Comparison of ENCODE assay signal across 17 cellular contexts in genomic region chr1:20993716-20994115, GRCh38.
A peak's percentile ranks its signal among the peaks of the same experiment; 100 is the strongest.
DNase-seq lines count a peak whose midpoint lies in the region; ATAC-seq and TF ChIP-seq lines count a peak whose summit lies in the region.
"Had no signal": no experiment of that assay in that cellular context is flagged by ENCODE, and none has a peak within 500 bp of the region (broad histone marks: within the 10 kb centered on the region; RNA-seq: fewer than 3 reads in every experiment).

No MANE protein-coding gene starts in this region.

- H3K9me3 ChIP-seq in HCT116 (ENCODE audit: control insufficient read depth in 1 of 2, insufficient read depth in 1 of 2, low read depth in 1 of 2, low read length in 2 of 2) (no peaks in the 10 kb centered on the region), neutrophil (no peaks in the 10 kb centered on the region)
- H3K9me3 ChIP-seq in effector memory CD4-positive, alpha-beta T cell (ENCODE audit: control insufficient read depth, low read length), result no peaks in the 10 kb centered on the region
- H3K9me3 ChIP-seq: Peyer's patch, SJSA1 had no signal

- H3K27me3 Mint-ChIP-seq in activated CD4-positive, alpha-beta memory T cell treated with anti-CD3 and anti-CD28 coated beads, Interleukin-2, amount 10 ng/mL, durations not matched to agents 7 days and 5 days, result no peaks in the 10 kb centered on the region
- no peaks in the 10 kb centered on the region for H3K27me3 Mint-ChIP-seq in activated CD4-positive, alpha-beta memory T cell treated with anti-CD3 and anti-CD28 coated beads for 36 hours
- H3K27me3 Mint-ChIP-seq in WTC11 (ENCODE audit: low read depth), result no peaks in the 10 kb centered on the region
- H3K27me3 Mint-ChIP-seq: CD4-positive, alpha-beta T cell had no signal

- H3K4me2 ChIP-seq in HCT116 (ENCODE audit: low read length), result no peak overlapping the region

- intact Hi-C loops in activated CD4-positive, alpha-beta memory T cell treated with anti-CD3 and anti-CD28 coated beads for 36 hours (cut with micrococcal nuclease), result loop anchor here (10.0 kb wide), 1 partner anchor 181 kb away; the partner anchor contains the start of gene EIF4G3
- intact Hi-C loops in HCT116 (cut with micrococcal nuclease), result no loop called here

- no peak overlapping the region for H3K4me3 ChIP-seq in HCT116 (replicated peaks in 1 of 2; ENCODE audit: low read depth in 1 of 2, low read length in 2 of 2)
- H3K4me3 ChIP-seq in neutrophil (ENCODE audit: low read depth in 1 of 2, low read length in 1 of 2), result no peak overlapping the region
- no peak overlapping the region for H3K4me3 ChIP-seq in effector memory CD4-positive, alpha-beta T cell (ENCODE audit: insufficient read depth, low read depth, low read length, poor library complexity, severe bottlenecking)
- H3K4me3 ChIP-seq: GM12878, Peyer's patch, SJSA1 had no signal

- no peaks in the 10 kb centered on the region for H3K4me1 ChIP-seq in HCT116 (ENCODE audit: control insufficient read depth in 1 of 2, insufficient read depth in 2 of 2, low read length in 2 of 2)
- peaks cover 54 to 59% of the 10 kb centered on the region in 2 experiments for H3K4me1 ChIP-seq in neutrophil (ENCODE audit: control insufficient read depth in 1 of 2, insufficient read depth in 1 of 2, low read depth in 1 of 2, low read length in 1 of 2)
- no peaks in the 10 kb centered on the region for H3K4me1 ChIP-seq in effector memory CD4-positive, alpha-beta T cell (ENCODE audit: control insufficient read depth, insufficient read depth, low read length, poor library complexity, severe bottlenecking)
- H3K4me1 ChIP-seq: Peyer's patch had no signal

- TF ChIP-seq POLR2A in HCT116 (IDR thresholded peaks at IDR 0.05; ENCODE audit: borderline replicate concordance, extremely low read depth, insufficient read depth, insufficient read length), result no peak

- TSS peak; percentile 12 for BruUV-seq in HCT116 (replicated peaks; lab: Mats Ljungman, UMichigan)

- H3K4me3 Mint-ChIP-seq in activated CD4-positive, alpha-beta memory T cell treated with anti-CD3 and anti-CD28 coated beads, Interleukin-2, amount 10 ng/mL, durations not matched to agents 7 days and 5 days, result no peak overlapping the region
- H3K4me3 Mint-ChIP-seq in activated CD4-positive, alpha-beta memory T cell treated with anti-CD3 and anti-CD28 coated beads for 36 hours, result no peak overlapping the region
- H3K4me3 Mint-ChIP-seq in WTC11, result no peak overlapping the region
- H3K4me3 Mint-ChIP-seq: CD4-positive, alpha-beta T cell had no signal

- H3K9ac ChIP-seq in HCT116 (ENCODE audit: low read length), result no peak overlapping the region

- DNase-seq in activated CD4-positive, alpha-beta memory T cell treated with anti-CD3 and anti-CD28 coated beads, Interleukin-2, amount 10 ng/mL, durations not matched to agents 7 days and 5 days, result no peak
- no peak for DNase-seq in activated CD4-positive, alpha-beta memory T cell treated with anti-CD3 and anti-CD28 coated beads for 36 hours
- DNase-seq in HCT116 (ENCODE audit: low read depth, low spot score), result no peak
- DNase-seq in WTC11 (ENCODE audit: low spot score), result no peak
- DNase-seq in effector memory CD4-positive, alpha-beta T cell, result no peak
- DNase-seq: CD4-positive, alpha-beta T cell; DMS153; EL; KBM-7; NCI-H1417 treated with DMSO at 0.1 percent for 48 hours; NCI-H187 treated with DMSO at 0.1 percent for 48 hours; Peyer's patch had no signal

- H3K79me2 ChIP-seq in HCT116 (ENCODE audit: insufficient read depth, low read length), result no peaks in the 10 kb centered on the region

- CTCF ChIA-PET in activated CD4-positive, alpha-beta memory T cell treated with anti-CD3 and anti-CD28 coated beads, Interleukin-2, amount 10 ng/mL, durations not matched to agents 7 days and 5 days (lab: Charles Lee), result interaction anchor here (0.6 to 1.1 kb wide), 3 partner anchors 8 to 297 kb away, joined by 3 to 4 read pairs (median 3); no protein-coding TSS in a partner anchor
- CTCF ChIA-PET in activated CD4-positive, alpha-beta memory T cell treated with anti-CD3 and anti-CD28 coated beads for 36 hours (lab: Charles Lee), result no interaction called here
- CTCF ChIA-PET in HCT116 (lab: Charles Lee), result no interaction called here
- CTCF ChIA-PET in WTC11 (lab: Charles Lee), result no interaction called here

- no peak for TF ChIP-seq RAD21 in HCT116 (IDR thresholded peaks at IDR 0.05; ENCODE audit: low read depth)

- peaks cover 9% of the 10 kb centered on the region for H3K36me3 Mint-ChIP-seq in activated CD4-positive, alpha-beta memory T cell treated with anti-CD3 and anti-CD28 coated beads, Interleukin-2, amount 10 ng/mL, durations not matched to agents 7 days and 5 days (ENCODE audit: low read depth)
- H3K36me3 Mint-ChIP-seq in activated CD4-positive, alpha-beta memory T cell treated with anti-CD3 and anti-CD28 coated beads for 36 hours, result no peaks in the 10 kb centered on the region
- 0 out of 2 replicates have a peak, but pooled peaks cover 4% of the 10 kb centered on the region for H3K36me3 Mint-ChIP-seq in WTC11

- no peaks in the 10 kb centered on the region for H3K27me3 ChIP-seq in HCT116 (ENCODE audit: insufficient read depth, low read length)
- no peaks in the 10 kb centered on the region for H3K27me3 ChIP-seq in neutrophil
- no peaks in the 10 kb centered on the region for H3K27me3 ChIP-seq in effector memory CD4-positive, alpha-beta T cell (replicated peaks; ENCODE audit: control insufficient read depth, insufficient read depth, low read length, poor library complexity, severe bottlenecking)
- H3K27me3 ChIP-seq: Peyer's patch, SJSA1 had no signal

- no peaks in the 10 kb centered on the region for H3K9me2 ChIP-seq in HCT116 (ENCODE audit: insufficient read depth)

- 0 out of 2 replicates have a peak, but pooled peaks cover 3% of the 10 kb centered on the region for H4K20me1 ChIP-seq in HCT116 (ENCODE audit: insufficient read depth)

- no peak overlapping the region for H3K27ac ChIP-seq in HCT116 (ENCODE audit: low read depth, low read length)
- H3K27ac ChIP-seq in neutrophil, result peak overlapping the region; percentile 52
- no peak overlapping the region for H3K27ac ChIP-seq in effector memory CD4-positive, alpha-beta T cell (ENCODE audit: insufficient read depth, low read length, poor library complexity, severe bottlenecking)
- H3K27ac ChIP-seq: Peyer's patch, SJSA1 had no signal

- no peak overlapping the region for H2AFZ ChIP-seq in HCT116 (ENCODE audit: low read depth, low read length, poor library complexity, severe bottlenecking)

- ATAC-seq in HCT116, result no peak
- no peak for ATAC-seq in WTC11
- no peak for ATAC-seq in GM18519 (IDR thresholded peaks at IDR 0.05; ENCODE audit: low FRiP score, unreplicated experiment)
- ATAC-seq in GM21367 (IDR thresholded peaks at IDR 0.05; ENCODE audit: unreplicated experiment), result no peak

- H3K4me1 Mint-ChIP-seq in activated CD4-positive, alpha-beta memory T cell treated with anti-CD3 and anti-CD28 coated beads, Interleukin-2, amount 10 ng/mL, durations not matched to agents 7 days and 5 days, result peaks cover 38% of the 10 kb centered on the region
- peaks cover 24% of the 10 kb centered on the region for H3K4me1 Mint-ChIP-seq in activated CD4-positive, alpha-beta memory T cell treated with anti-CD3 and anti-CD28 coated beads for 36 hours (ENCODE audit: low read depth)
- peaks cover 25% of the 10 kb centered on the region for H3K4me1 Mint-ChIP-seq in WTC11

- no peaks in the 10 kb centered on the region for H3K36me3 ChIP-seq in HCT116 (ENCODE audit: control insufficient read depth in 1 of 2, insufficient read depth in 2 of 2, low read length in 2 of 2)
- H3K36me3 ChIP-seq in neutrophil, result no peaks in the 10 kb centered on the region
- H3K36me3 ChIP-seq in effector memory CD4-positive, alpha-beta T cell (ENCODE audit: control insufficient read depth, insufficient read depth, low read length), result no peaks in the 10 kb centered on the region
- H3K36me3 ChIP-seq: Peyer's patch, SJSA1 had no signal

- H3K27ac Mint-ChIP-seq in activated CD4-positive, alpha-beta memory T cell treated with anti-CD3 and anti-CD28 coated beads, Interleukin-2, amount 10 ng/mL, durations not matched to agents 7 days and 5 days, result peak overlapping the region; percentile 16
- H3K27ac Mint-ChIP-seq in activated CD4-positive, alpha-beta memory T cell treated with anti-CD3 and anti-CD28 coated beads for 36 hours, result no peak overlapping the region
- peak overlapping the region; percentile 1; the same call in 1 of the 2 replicates for H3K27ac Mint-ChIP-seq in WTC11
- H3K27ac Mint-ChIP-seq: CD4-positive, alpha-beta T cell had no signal

- RAD21 ChIA-PET in HCT116 (lab: Charles Lee; ENCODE audit: low non-redundant PET in 1 of 2, low total read pairs in 2 of 2, uncharacterized antibody in 2 of 2, unreplicated experiment in 2 of 2), result no interaction called here

- TF ChIP-seq CTCF in HCT116 (IDR thresholded peaks at IDR 0.05 in 2 of 3, conservative IDR thresholded peaks at IDR 0.05 in 1 of 3; ENCODE audit: borderline replicate concordance in 1 of 3, insufficient read depth in 1 of 3, low read depth in 2 of 3, low read length in 2 of 3) (no peak), WTC11 (IDR thresholded peaks at IDR 0.05) (no peak), neutrophil (IDR thresholded peaks at IDR 0.05) (no peak)

- H3K9me3 Mint-ChIP-seq in activated CD4-positive, alpha-beta memory T cell treated with anti-CD3 and anti-CD28 coated beads, Interleukin-2, amount 10 ng/mL, durations not matched to agents 7 days and 5 days, result no peaks in the 10 kb centered on the region
- H3K9me3 Mint-ChIP-seq in activated CD4-positive, alpha-beta memory T cell treated with anti-CD3 and anti-CD28 coated beads for 36 hours, result no peaks in the 10 kb centered on the region
- H3K9me3 Mint-ChIP-seq in WTC11, result no peaks in the 10 kb centered on the region
- H3K9me3 Mint-ChIP-seq: CD4-positive, alpha-beta T cell had no signal

- POLR2A ChIA-PET in activated CD4-positive, alpha-beta memory T cell treated with anti-CD3 and anti-CD28 coated beads, Interleukin-2, amount 10 ng/mL, durations not matched to agents 7 days and 5 days (lab: Charles Lee), result no interaction called here
- POLR2A ChIA-PET in activated CD4-positive, alpha-beta memory T cell treated with anti-CD3 and anti-CD28 coated beads for 36 hours (lab: Charles Lee), result no interaction called here
- POLR2A ChIA-PET in HCT116 (lab: Charles Lee), result no interaction called here
- POLR2A ChIA-PET in WTC11 (lab: Charles Lee), result interaction anchor here (0.7 kb wide), 1 partner anchor 197 kb away, joined by 6 read pairs; no protein-coding TSS in a partner anchor

TF ChIP-seq in HCT116, 20 proteins besides CTCF, POLR2A, EP300 and RAD21:
- no peak for TF ChIP-seq ELF1 (IDR thresholded peaks at IDR 0.05; ENCODE audit: borderline replicate concordance, low read depth)
- TF ChIP-seq EGR1 (IDR thresholded peaks at IDR 0.05; ENCODE audit: low read depth), result no peak
